8 cellular contexts compared by ENCODE assay signal in genomic region chr11:12288212-12288933, GRCh38.
DNase-seq lines count a peak whose midpoint lies in the region; ATAC-seq and TF ChIP-seq lines count a peak whose summit lies in the region.

No MANE protein-coding gene starts in this region.

- H3K36me3 ChIP-seq in RWPE2 (ENCODE audit: low read depth) (0 out of 2 replicates have a peak, but pooled peaks cover 5% of the 10 kb centered on the region), heart left ventricle (no peaks in the 10 kb centered on the region), psoas muscle (ENCODE audit: insufficient read depth in 1 of 2, low read depth in 1 of 2) (no peaks in the 10 kb centered on the region)

- H3K4me1 ChIP-seq in RWPE2 (ENCODE audit: insufficient read depth, poor library complexity, severe bottlenecking) (peaks cover 42% of the 10 kb centered on the region), heart left ventricle (peaks cover 0 to 39% (median 22%) of the 10 kb centered on the region in 12 donors), psoas muscle (peaks cover 14% of the 10 kb centered on the region)

- ATAC-seq in RWPE2 (ENCODE audit: low read depth) (no peak; the same call in 2 of the 3 replicates), heart left ventricle (peak; percentile 30 to 73 (median 63)), psoas muscle (peak; percentile 48 to 70 (median 58)), HG02623 (IDR thresholded peaks at IDR 0.05; ENCODE audit: unreplicated experiment) (no peak)

- TF ChIP-seq POLR2A in heart left ventricle (IDR thresholded peaks at IDR 0.05), result no peak

- intact Hi-C loops in heart left ventricle (cut with DNase I) (loop anchor here in 7 of 10 donors (10.0 kb wide), 6 partner anchors 204 to 896 kb away; no protein-coding TSS in a partner anchor), psoas muscle (cut with DNase I) (loop anchor here in 1 of 2 donors (10.0 kb wide), 1 partner anchor 354 kb away; no protein-coding TSS in a partner anchor)

- WGBS in heart left ventricle, 4 donors, result 38 to 54% (median 46%) methylated on average over 11 to 12 of the region's 12 CpGs
- 57 to 71% (median 65%) methylated on average over 12 of the region's 12 CpGs for WGBS in psoas muscle, 3 donors

- H3K4me3 ChIP-seq in RWPE2 (ENCODE audit: severe bottlenecking) (no peak overlapping the region), heart left ventricle (no peak overlapping the region), psoas muscle (no peak overlapping the region)

- DNase-seq in ELF-1 (ENCODE audit: low read depth, low spot score) (peak; percentile 94), M059J (ENCODE audit: low read depth) (peak; percentile 93), RWPE2 (ENCODE audit: low spot score) (no peak), amniotic stem cell (lab: John Stamatoyannopoulos, UW) (peak; percentile 88), heart left ventricle (peak; percentile 73 to 89 (median 82)), psoas muscle (peak; percentile 72 to 86), cortex of kidney (lab: John Stamatoyannopoulos, UW) (no peak)

- no peaks in the 10 kb centered on the region for H3K9me3 ChIP-seq in RWPE2 (ENCODE audit: severe bottlenecking)
- no peaks in the 10 kb centered on the region for H3K9me3 ChIP-seq in heart left ventricle
- no peaks in the 10 kb centered on the region for H3K9me3 ChIP-seq in psoas muscle

- H3K27me3 ChIP-seq in RWPE2 (ENCODE audit: insufficient read depth, poor library complexity, severe bottlenecking) (no peaks in the 10 kb centered on the region), heart left ventricle (no peaks in the 10 kb centered on the region), psoas muscle (ENCODE audit: insufficient read depth in 3 of 3, low read length in 2 of 3) (no peaks in the 10 kb centered on the region)

- peak overlapping the region; percentile 96 for H3K27ac ChIP-seq in RWPE2 (ENCODE audit: poor library complexity, severe bottlenecking)
- H3K27ac ChIP-seq in heart left ventricle, result peak overlapping the region in 7 of 12 donors; percentile 35 to 88 (median 67)
- peak overlapping the region; percentile 38 for H3K27ac ChIP-seq in psoas muscle

- TF ChIP-seq CTCF in RWPE2 (IDR thresholded peaks at IDR 0.05; ENCODE audit: poor library complexity, severe bottlenecking), result peak; percentile 84
- TF ChIP-seq CTCF in heart left ventricle (IDR thresholded peaks at IDR 0.05), result peak; percentile 82 to 91 (median 88)
- TF ChIP-seq CTCF in psoas muscle (IDR thresholded peaks at IDR 0.05), result peak; percentile 68

Comparison
In these comparisons a context has a peak if more than half of its experiments do, and no peak if none do; other contexts are left out.
1. DNase-seq: peak in ELF-1 (single experiment), M059J (single experiment), amniotic stem cell (single experiment), heart left ventricle (5 of 5) and psoas muscle (2 of 2); none in RWPE2 (single experiment) and cortex of kidney (single experiment).
2. ATAC-seq: peak in heart left ventricle (4 of 4) and psoas muscle (4 of 4); none in RWPE2 (single experiment) and HG02623 (single experiment).
3. H3K27ac ChIP-seq: peak in every context shown above with its lines; median percentile 96 in RWPE2; 67 in heart left ventricle; 38 in psoas muscle.
4. Peak in every context shown above with its lines, with median percentiles within 50 percentile points of each other: CTCF ChIP-seq.